Comparison of ENCODE assay signal across 8 cellular contexts in genomic region chr17:72556944-72557826, GRCh38.
DNase-seq lines count a peak whose midpoint lies in the region; ATAC-seq, FAIRE-seq and TF ChIP-seq lines count a peak whose summit lies in the region.

No MANE protein-coding gene starts in this region.

- no peaks in the 10 kb centered on the region for H3K4me1 Mint-ChIP-seq in activated T-cell treated with anti-CD3 and anti-CD28 coated beads, Interleukin-2, amount 50 U/mL, for 72 hours (ENCODE audit: low read depth)

- POLR2A ChIA-PET in BJ (lab: Charles Lee): no interaction called here

- H3K79me2 ChIP-seq in osteoblast (ENCODE audit: insufficient read depth, low read length): peaks cover 37% of the 10 kb centered on the region

- no peak for TF ChIP-seq POLR2A in uterus (IDR thresholded peaks at IDR 0.05)

- H3K4me3 ChIP-seq in BJ (ENCODE audit: low read depth, low read length): no peak overlapping the region
- no peak overlapping the region for H3K4me3 ChIP-seq in osteoblast (ENCODE audit: insufficient read depth, low read length)
- H3K4me3 ChIP-seq in uterus: no peak overlapping the region

- H3K27ac ChIP-seq in osteoblast (ENCODE audit: low read depth, low read length): no peak overlapping the region
- H3K27ac ChIP-seq in uterus: no peak overlapping the region

- H3K27me3 ChIP-seq in BJ (ENCODE audit: control insufficient read depth, insufficient read depth, low read length) (no peaks in the 10 kb centered on the region), osteoblast (ENCODE audit: insufficient read depth, low read length) (no peaks in the 10 kb centered on the region), uterus (no peaks in the 10 kb centered on the region)

- no peaks in the 10 kb centered on the region for H3K36me3 Mint-ChIP-seq in activated T-cell treated with anti-CD3 and anti-CD28 coated beads, Interleukin-2, amount 50 U/mL, for 72 hours (ENCODE audit: insufficient read depth in 2 of 2)

- TF ChIP-seq CTCF in BJ (IDR thresholded peaks at IDR 0.05; ENCODE audit: insufficient read depth, low read depth, low read length): peak; percentile 84
- peak; percentile 83 for TF ChIP-seq CTCF in osteoblast (IDR thresholded peaks at IDR 0.05; ENCODE audit: extremely low read depth, low read depth, low read length)
- TF ChIP-seq CTCF in uterus (IDR thresholded peaks at IDR 0.05): peak in 3 of 4 experiments; percentile 31 to 49 (median 45)

- H2AFZ ChIP-seq in osteoblast (ENCODE audit: low read length): no peak overlapping the region

- no peak overlapping the region for H3K4me2 ChIP-seq in osteoblast (ENCODE audit: insufficient read depth, low read length)

- H3K36me3 ChIP-seq in BJ (ENCODE audit: control insufficient read depth, insufficient read depth, low read length) (no peaks in the 10 kb centered on the region), osteoblast (ENCODE audit: insufficient read depth, low read length) (no peaks in the 10 kb centered on the region), uterus (no peaks in the 10 kb centered on the region)

- DNase-seq in BJ (ENCODE audit: low read depth) (no peak), Kasumi-1 (lab: John Stamatoyannopoulos, UW) (peak; percentile 70 to 85), RCC 7860 (ENCODE audit: low spot score) (peak; percentile 57), fibroblast of peridontal ligament (ENCODE audit: extremely low read depth) (peak; percentile 55), osteoblast (ENCODE audit: insufficient read length, low spot score, missing footprints) (peak; percentile 90), uterus (peak in 1 of 2 donors; percentile 20)
- peak; percentile 67 to 72 for DNase-seq in activated T-cell treated with anti-CD3 and anti-CD28 coated beads, Interleukin-2, amount 50 U/mL, for 72 hours

- no peaks in the 10 kb centered on the region for H3K9me3 Mint-ChIP-seq in activated T-cell treated with anti-CD3 and anti-CD28 coated beads, Interleukin-2, amount 50 U/mL, for 72 hours

- H3K27me3 Mint-ChIP-seq in activated T-cell treated with anti-CD3 and anti-CD28 coated beads, Interleukin-2, amount 50 U/mL, for 72 hours (ENCODE audit: low read depth): no peaks in the 10 kb centered on the region

- CTCF ChIA-PET in BJ (lab: Yijun Ruan, JAX): interaction anchor here (0.6 to 8.5 kb wide), 48 partner anchors 9 to 1790 kb away, joined by 3 to 184 read pairs (median 4); partner anchors contain the start of gene SSTR2

- peaks cover 53% of the 10 kb centered on the region for H4K20me1 ChIP-seq in osteoblast (ENCODE audit: insufficient read depth, low read length)

- H3K9me3 ChIP-seq in osteoblast (ENCODE audit: low read depth, low read length): no peaks in the 10 kb centered on the region
- no peaks in the 10 kb centered on the region for H3K9me3 ChIP-seq in uterus

- no peak overlapping the region for H3K27ac Mint-ChIP-seq in activated T-cell treated with anti-CD3 and anti-CD28 coated beads, Interleukin-2, amount 50 U/mL, for 72 hours

- H3K4me1 ChIP-seq in osteoblast (ENCODE audit: insufficient read depth, low read length) (peaks cover 7% of the 10 kb centered on the region), uterus (no peaks in the 10 kb centered on the region)

- ATAC-seq in GM19463 (IDR thresholded peaks at IDR 0.05; ENCODE audit: unreplicated experiment): peak; percentile 70
- peak; percentile 63 to 71 for ATAC-seq in activated T-cell treated with anti-CD3 and anti-CD28 coated beads, Interleukin-2, amount 50 U/mL, for 72 hours (replicated peaks in 1 of 2)

- FAIRE-seq in RCC 7860 (lab: Jason Lieb, UNC): no peak

- no peak overlapping the region for H3K4me3 Mint-ChIP-seq in activated T-cell treated with anti-CD3 and anti-CD28 coated beads, Interleukin-2, amount 50 U/mL, for 72 hours

- intact Hi-C loops in uterus (cut with DNase I; ENCODE audit: low total_unique reads): no loop called here
